13 cellular contexts compared by ENCODE assay signal in the genomic region with DNA sequence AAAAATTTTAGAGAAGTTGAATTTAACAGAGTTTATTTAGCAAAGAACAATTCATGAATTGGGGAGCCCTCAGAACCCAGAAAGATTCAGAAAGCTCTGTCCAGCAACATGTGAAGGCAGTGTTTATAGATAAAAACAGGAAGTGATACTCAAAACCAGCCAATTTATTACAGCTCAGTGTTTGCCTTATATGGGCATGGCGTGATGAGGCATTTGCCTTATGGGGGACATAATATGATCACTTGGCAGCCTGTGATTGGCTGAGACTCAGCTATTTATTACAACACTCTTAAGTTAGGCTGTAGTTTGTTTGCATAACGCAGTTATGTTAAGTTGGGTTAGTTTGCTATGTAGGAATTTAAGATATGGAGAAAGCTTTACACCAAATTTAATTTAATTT. TPM values are rescaled to one million over a fixed set of nuclear protein-coding genes. Genes with fewer than 3 reads are reported as not detected.
DNase-seq lines count a peak whose midpoint lies in the region; ATAC-seq, FAIRE-seq and TF ChIP-seq lines count a peak whose summit lies in the region.
"Had no signal": no experiment of that assay in that cellular context is flagged by ENCODE, and none has a peak within 500 bp of the region (broad histone marks: within the 10 kb centered on the region; RNA-seq: fewer than 3 reads in every experiment).

No MANE protein-coding gene starts in this region.

- peaks cover 13% of the 10 kb centered on the region for H3K27me3 Mint-ChIP-seq in activated CD8-positive, alpha-beta memory T cell treated with anti-CD3 and anti-CD28 coated beads, Interleukin-2, amount 10 ng/mL, durations not matched to agents 7 days and 5 days

- peaks cover 25% of the 10 kb centered on the region for H3K36me3 Mint-ChIP-seq in activated CD8-positive, alpha-beta memory T cell treated with anti-CD3 and anti-CD28 coated beads, Interleukin-2, amount 10 ng/mL, durations not matched to agents 7 days and 5 days
- H3K36me3 Mint-ChIP-seq: type B pancreatic cell had no signal

- H3K4me3 Mint-ChIP-seq in activated CD8-positive, alpha-beta memory T cell treated with anti-CD3 and anti-CD28 coated beads, Interleukin-2, amount 10 ng/mL, durations not matched to agents 7 days and 5 days: no peak overlapping the region
- H3K4me3 Mint-ChIP-seq: neural crest cell, type B pancreatic cell had no signal

- no peaks in the 10 kb centered on the region for H3K36me3 ChIP-seq in bronchial epithelial cell (ENCODE audit: control insufficient read depth, insufficient read depth, low read length)
- H3K36me3 ChIP-seq: cardiac muscle cell had no signal

- H3K9me3 Mint-ChIP-seq in activated CD8-positive, alpha-beta memory T cell treated with anti-CD3 and anti-CD28 coated beads, Interleukin-2, amount 10 ng/mL, durations not matched to agents 7 days and 5 days (ENCODE audit: low read depth): no peaks in the 10 kb centered on the region
- H3K9me3 Mint-ChIP-seq: type B pancreatic cell had no signal

- H3K27ac Mint-ChIP-seq in activated CD8-positive, alpha-beta memory T cell treated with anti-CD3 and anti-CD28 coated beads, Interleukin-2, amount 10 ng/mL, durations not matched to agents 7 days and 5 days: no peak overlapping the region
- H3K27ac Mint-ChIP-seq: type B pancreatic cell had no signal

- CTCF ChIA-PET in activated CD8-positive, alpha-beta memory T cell treated with anti-CD3 and anti-CD28 coated beads, Interleukin-2, amount 10 ng/mL, durations not matched to agents 7 days and 5 days (lab: Charles Lee): interaction anchor here (0.7 to 1.2 kb wide), 5 partner anchors 8 to 14 kb away, joined by 3 to 4 read pairs (median 3); partner anchors contain the start of gene HLA-DPB1

- no peak for TF ChIP-seq CTCF in bronchial epithelial cell (IDR thresholded peaks at IDR 0.05; ENCODE audit: insufficient read depth, low read length, severe bottlenecking)

- ATAC-seq in activated CD8-positive, alpha-beta memory T cell treated with anti-CD3 and anti-CD28 coated beads, Interleukin-2, amount 10 ng/mL, durations not matched to agents 7 days and 5 days: peak; percentile 65
- no peak for ATAC-seq in GM21515 (IDR thresholded peaks at IDR 0.05; ENCODE audit: unreplicated experiment)

- DNase-seq in activated CD8-positive, alpha-beta memory T cell treated with anti-CD3 and anti-CD28 coated beads, Interleukin-2, amount 10 ng/mL, durations not matched to agents 7 days and 5 days: no peak
- no peak for DNase-seq in activated CD8-positive, alpha-beta memory T cell treated with anti-CD3 and anti-CD28 coated beads, Interleukin-2, amount 50 U/mL, for 48 hours
- DNase-seq in MV-4-11 (lab: John Stamatoyannopoulos, UW) (peak; percentile 98), bronchial epithelial cell (ENCODE audit: low read depth) (peak; percentile 22), C1 segment of cervical spinal cord (lab: John Stamatoyannopoulos, UW) (no peak), NCI-H526 (lab: John Stamatoyannopoulos, UW) (no peak), NCI-H128 (lab: John Stamatoyannopoulos, UW; ENCODE audit: unreplicated experiment) (no peak)
- DNase-seq: NCI-H1048 had no signal

- H3K4me1 Mint-ChIP-seq in activated CD8-positive, alpha-beta memory T cell treated with anti-CD3 and anti-CD28 coated beads, Interleukin-2, amount 10 ng/mL, durations not matched to agents 7 days and 5 days: peaks cover 5% of the 10 kb centered on the region
- H3K4me1 Mint-ChIP-seq: neural crest cell had no signal

- no peak overlapping the region for H3K4me3 ChIP-seq in bronchial epithelial cell (ENCODE audit: low read depth, low read length)
- H3K4me3 ChIP-seq: cardiac muscle cell, SK-N-MC had no signal

- no peaks in the 10 kb centered on the region for H3K27me3 ChIP-seq in bronchial epithelial cell (ENCODE audit: control insufficient read depth, insufficient read depth, low read length)

- FAIRE-seq in bronchial epithelial cell (lab: Jason Lieb, UNC): no peak

RNA-seq across cellular contexts. Expression of gene HLA-DPA1, which starts 11.5 kb away (rescaled TPM):
- 100 to 1,000 TPM; 276 to 299 TPM for total RNA-seq in activated CD8-positive, alpha-beta memory T cell treated with anti-CD3 and anti-CD28 coated beads, Interleukin-2, amount 10 ng/mL, durations not matched to agents 7 days and 5 days
- 0.26 and 1.1 TPM in 2 replicates for total RNA-seq in bronchial epithelial cell

RNA-seq across cellular contexts. Expression of gene HLA-DPB1, which starts 13.8 kb away (rescaled TPM):
- total RNA-seq in activated CD8-positive, alpha-beta memory T cell treated with anti-CD3 and anti-CD28 coated beads, Interleukin-2, amount 10 ng/mL, durations not matched to agents 7 days and 5 days: 100 to 1,000 TPM; 113 to 150 TPM
- 0.53 TPM in 1 of 2 replicates, not detected in the other for total RNA-seq in bronchial epithelial cell

RNA-seq across cellular contexts. Expression of gene HLA-DOA, which starts 52.6 kb away (rescaled TPM):
- total RNA-seq in activated CD8-positive, alpha-beta memory T cell treated with anti-CD3 and anti-CD28 coated beads, Interleukin-2, amount 10 ng/mL, durations not matched to agents 7 days and 5 days: 10 to 100 TPM; 11.8 to 16.7 TPM
- not detected in 2 replicates for total RNA-seq in bronchial epithelial cell

Comparison
In these comparisons a context has a peak if more than half of its experiments do, and no peak if none do; other contexts are left out.
1. DNase-seq: peak in MV-4-11 (single experiment) and bronchial epithelial cell (single experiment); none in activated CD8-positive, alpha-beta memory T cell treated with anti-CD3 and anti-CD28 coated beads, Interleukin-2, amount 10 ng/mL, durations not matched to agents 7 days and 5 days (single experiment), activated CD8-positive, alpha-beta memory T cell treated with anti-CD3 and anti-CD28 coated beads, Interleukin-2, amount 50 U/mL, for 48 hours (single experiment), C1 segment of cervical spinal cord (0 of 14), NCI-H526 (0 of 2) and NCI-H128 (single experiment).
2. RNA of gene HLA-DPA1, which starts 11.5 kb away (total RNA-seq): 276 to 299 TPM in activated CD8-positive, alpha-beta memory T cell treated with anti-CD3 and anti-CD28 coated beads, Interleukin-2, amount 10 ng/mL, durations not matched to agents 7 days and 5 days; 0.26 to 1.1 TPM in bronchial epithelial cell; every median in the first group is over 100 times any median in the second.
3. RNA of gene HLA-DPB1, which starts 13.8 kb away (total RNA-seq): 113 to 150 TPM in activated CD8-positive, alpha-beta memory T cell treated with anti-CD3 and anti-CD28 coated beads, Interleukin-2, amount 10 ng/mL, durations not matched to agents 7 days and 5 days; 0.53 TPM in bronchial epithelial cell; every median in the first group is over 10 times any median in the second.
4. RNA of gene HLA-DOA, which starts 52.6 kb away (total RNA-seq): 11.8 to 16.7 TPM in activated CD8-positive, alpha-beta memory T cell treated with anti-CD3 and anti-CD28 coated beads, Interleukin-2, amount 10 ng/mL, durations not matched to agents 7 days and 5 days; not detected in bronchial epithelial cell; every median in the first group is over 10 times any median in the second.